8 cellular contexts compared by ENCODE assay signal in genomic region chr19:18339703-18340102, GRCh38. TPM values are rescaled to one million over a fixed set of nuclear protein-coding genes. Genes with fewer than 3 reads are reported as not detected.
A peak's percentile ranks its signal among the peaks of the same experiment; 100 is the strongest.
DNase-seq lines count a peak whose midpoint lies in the region; ATAC-seq and TF ChIP-seq lines count a peak whose summit lies in the region.

No MANE protein-coding gene starts in this region.

- H3K27ac ChIP-seq in lower lobe of right lung, result peak overlapping the region; percentile 79

- peaks cover 13% of the 10 kb centered on the region for H3K4me1 Mint-ChIP-seq in activated naive CD8-positive, alpha-beta T cell treated with anti-CD3 and anti-CD28 coated beads, Interleukin-2, amount 10 ng/mL, durations not matched to agents 7 days and 5 days

- no peak for TF ChIP-seq CTCF in lower lobe of right lung (IDR thresholded peaks at IDR 0.05)

- POLR2A ChIA-PET in activated naive CD8-positive, alpha-beta T cell treated with anti-CD3 and anti-CD28 coated beads, Interleukin-2, amount 10 ng/mL, durations not matched to agents 7 days and 5 days (lab: Charles Lee), result interaction anchor here (1.0 to 4.7 kb wide), 4 partner anchors 14 to 65 kb away, joined by 6 to 37 read pairs (median 6); partner anchors contain the start of genes IQCN, JUND and LSM4

- peaks cover 6% of the 10 kb centered on the region; the same call in 1 of the 2 replicates for H3K4me1 ChIP-seq in ES-I3 (ENCODE audit: insufficient read depth, low read length)
- peaks cover 15% of the 10 kb centered on the region for H3K4me1 ChIP-seq in lower lobe of right lung

- H3K36me3 ChIP-seq in ES-I3 (ENCODE audit: insufficient read depth, low read length) (no peaks in the 10 kb centered on the region), lower lobe of right lung (peaks cover 16% of the 10 kb centered on the region)

- peak overlapping the region; percentile 78; the same call in 1 of the 2 replicates for H3K9ac ChIP-seq in ES-I3 (ENCODE audit: low read depth, low read length)

- peak overlapping the region; percentile 96 for H3K4me3 ChIP-seq in lower lobe of right lung

- no peak for ATAC-seq in activated naive CD8-positive, alpha-beta T cell treated with anti-CD3 and anti-CD28 coated beads, Interleukin-2, amount 10 ng/mL, durations not matched to agents 7 days and 5 days (ENCODE audit: low read depth)
- ATAC-seq in lower lobe of right lung (peak in 1 of 2 donors; percentile 3), GM19395 (IDR thresholded peaks at IDR 0.05; ENCODE audit: unreplicated experiment) (no peak), HG03432 (IDR thresholded peaks at IDR 0.05; ENCODE audit: unreplicated experiment) (no peak), HG03457 (IDR thresholded peaks at IDR 0.05; ENCODE audit: unreplicated experiment) (no peak), HG03469 (IDR thresholded peaks at IDR 0.05; ENCODE audit: unreplicated experiment) (no peak)

- H3K27me3 Mint-ChIP-seq in activated naive CD8-positive, alpha-beta T cell treated with anti-CD3 and anti-CD28 coated beads, Interleukin-2, amount 10 ng/mL, durations not matched to agents 7 days and 5 days, result no peaks in the 10 kb centered on the region

- intact Hi-C loops in lower lobe of right lung (cut with DNase I), result loop anchor here (10.0 kb wide), 1 partner anchor 55 kb away; the partner anchor contains the start of gene LRRC25

- H3K4me3 Mint-ChIP-seq in activated naive CD8-positive, alpha-beta T cell treated with anti-CD3 and anti-CD28 coated beads, Interleukin-2, amount 10 ng/mL, durations not matched to agents 7 days and 5 days, result peak overlapping the region; percentile 80

- DNase-seq in KBM-7 (peak; percentile 58), lower lobe of right lung (no peak)
- no peak for DNase-seq in activated naive CD8-positive, alpha-beta T cell treated with anti-CD3 and anti-CD28 coated beads, Interleukin-2, amount 10 ng/mL, durations not matched to agents 7 days and 5 days

- in situ Hi-C loops in KBM-7 (cut with MboI; ENCODE audit: low pct_unique_long_range_greater_than_20kb, low sequenced_read_pairs), result no loop called here

- H3K9me3 Mint-ChIP-seq in activated naive CD8-positive, alpha-beta T cell treated with anti-CD3 and anti-CD28 coated beads, Interleukin-2, amount 10 ng/mL, durations not matched to agents 7 days and 5 days, result no peaks in the 10 kb centered on the region

- peaks cover 4% of the 10 kb centered on the region for H3K36me3 Mint-ChIP-seq in activated naive CD8-positive, alpha-beta T cell treated with anti-CD3 and anti-CD28 coated beads, Interleukin-2, amount 10 ng/mL, durations not matched to agents 7 days and 5 days

- no peaks in the 10 kb centered on the region for H3K27me3 ChIP-seq in lower lobe of right lung (ENCODE audit: low read depth)

- H3K9me3 ChIP-seq in ES-I3 (ENCODE audit: control insufficient read depth, insufficient read depth, low read length), result no peaks in the 10 kb centered on the region
- no peaks in the 10 kb centered on the region for H3K9me3 ChIP-seq in lower lobe of right lung

- H3K27ac Mint-ChIP-seq in activated naive CD8-positive, alpha-beta T cell treated with anti-CD3 and anti-CD28 coated beads, Interleukin-2, amount 10 ng/mL, durations not matched to agents 7 days and 5 days, result peak overlapping the region; percentile 64

RNA-seq across cellular contexts. Expression of gene PGPEP1, which starts 0.7 kb away (rescaled TPM):
- total RNA-seq in activated naive CD8-positive, alpha-beta T cell treated with anti-CD3 and anti-CD28 coated beads, Interleukin-2, amount 10 ng/mL, durations not matched to agents 7 days and 5 days, result 10 to 100 TPM; 41.3 to 45.7 TPM
- 40.9 TPM for total RNA-seq in lower lobe of right lung

RNA-seq across cellular contexts. Expression of gene LSM4, which starts 16.8 kb away (rescaled TPM):
- total RNA-seq in activated naive CD8-positive, alpha-beta T cell treated with anti-CD3 and anti-CD28 coated beads, Interleukin-2, amount 10 ng/mL, durations not matched to agents 7 days and 5 days, result 100 to 1,000 TPM; 151 to 157 TPM
- total RNA-seq in lower lobe of right lung, result 72.3 TPM

RNA-seq across cellular contexts. Expression of gene GDF15, which starts 46.3 kb away (rescaled TPM):
- under 1 TPM; 0.34 to 0.75 TPM for total RNA-seq in activated naive CD8-positive, alpha-beta T cell treated with anti-CD3 and anti-CD28 coated beads, Interleukin-2, amount 10 ng/mL, durations not matched to agents 7 days and 5 days
- 21.2 TPM for total RNA-seq in lower lobe of right lung

RNA-seq across cellular contexts. Expression of gene LRRC25, which starts 57.7 kb away (rescaled TPM):
- total RNA-seq in activated naive CD8-positive, alpha-beta T cell treated with anti-CD3 and anti-CD28 coated beads, Interleukin-2, amount 10 ng/mL, durations not matched to agents 7 days and 5 days, result 1 to 10 TPM; 1.2 to 1.6 TPM
- total RNA-seq in lower lobe of right lung, result 35.4 TPM

RNA-seq across cellular contexts. Expression of gene JUND, which starts 58.3 kb away (rescaled TPM):
- 100 to 1,000 TPM; 366 to 394 TPM for total RNA-seq in activated naive CD8-positive, alpha-beta T cell treated with anti-CD3 and anti-CD28 coated beads, Interleukin-2, amount 10 ng/mL, durations not matched to agents 7 days and 5 days
- total RNA-seq in lower lobe of right lung, result 150 TPM

Comparison
In these comparisons a context has a peak if more than half of its experiments do, and no peak if none do; other contexts are left out.
1. RNA of gene GDF15, which starts 46.3 kb away (total RNA-seq): 21.2 TPM in lower lobe of right lung (single experiment); 0.34 to 0.75 TPM in activated naive CD8-positive, alpha-beta T cell treated with anti-CD3 and anti-CD28 coated beads, Interleukin-2, amount 10 ng/mL, durations not matched to agents 7 days and 5 days; every median in the first group is over 10 times any median in the second.